17 cellular contexts compared by ENCODE assay signal in genomic region chr5:179268966-179269693, GRCh38.
DNase-seq lines count a peak whose midpoint lies in the region; ATAC-seq and TF ChIP-seq lines count a peak whose summit lies in the region.
"Had no signal": no experiment of that assay in that cellular context is flagged by ENCODE, and none has a peak within 500 bp of the region (broad histone marks: within the 10 kb centered on the region; RNA-seq: fewer than 3 reads in every experiment).

No MANE protein-coding gene starts in this region.

- dilution Hi-C loops in IMR-90 (cut with HindIII; ENCODE audit: low sequenced_read_pairs, unreplicated experiment), result no loop called here

- H3K4me3 Mint-ChIP-seq in glutamatergic neuron (ENCODE audit: unreplicated experiment), result peak overlapping the region; percentile 72
- H3K4me3 Mint-ChIP-seq: activated naive CD8-positive, alpha-beta T cell; naive thymus-derived CD4-positive, alpha-beta T cell had no signal

- no peaks in the 10 kb centered on the region for H4K20me1 ChIP-seq in IMR-90 (ENCODE audit: insufficient read depth, low read length)

- H3K27me3 ChIP-seq in ACC112 (ENCODE audit: insufficient read depth, low read length) (no peaks in the 10 kb centered on the region), IMR-90 (ENCODE audit: control insufficient read depth, insufficient read depth, low read length) (no peaks in the 10 kb centered on the region)
- H3K27me3 ChIP-seq: foreskin keratinocyte, tibial nerve had no signal

- H3K79me2 ChIP-seq in ACC112 (ENCODE audit: control insufficient read depth, insufficient read depth, low read length, unreplicated experiment), result peaks cover 49% of the 10 kb centered on the region

- peak overlapping the region; percentile 94 for H3K18ac ChIP-seq in IMR-90 (ENCODE audit: low read depth, low read length)

- H3K4me3 ChIP-seq in ACC112 (ENCODE audit: low read depth, low read length), result peak overlapping the region; percentile 39
- H3K4me3 ChIP-seq in IMR-90 (ENCODE audit: insufficient read depth, low read depth, low read length), result no peak overlapping the region
- H3K4me3 ChIP-seq: tibial nerve had no signal

- H2BK20ac ChIP-seq in IMR-90 (ENCODE audit: low read depth, low read length), result peak overlapping the region; percentile 86; the same call in 1 of the 2 replicates

- H3K9me3 ChIP-seq in IMR-90 (ENCODE audit: control insufficient read depth, insufficient read depth, low read length), result no peaks in the 10 kb centered on the region
- H3K9me3 ChIP-seq: tibial nerve had no signal

- H3K27ac ChIP-seq in ACC112 (ENCODE audit: low read depth, low read length), result peak overlapping the region; percentile 100
- H3K27ac ChIP-seq in IMR-90 (ENCODE audit: insufficient read depth, low read length), result peak overlapping the region; percentile 93
- H3K27ac ChIP-seq: foreskin keratinocyte had no signal

- H3K4me2 ChIP-seq in IMR-90 (ENCODE audit: low read depth, low read length), result no peak overlapping the region

- H3K9me1 ChIP-seq in IMR-90 (ENCODE audit: insufficient read depth, low read length), result peaks cover 63% of the 10 kb centered on the region

- peaks cover 8% of the 10 kb centered on the region; the same call in 1 of the 2 replicates for H3K36me3 ChIP-seq in ACC112 (ENCODE audit: insufficient read depth, low read length)
- H3K36me3 ChIP-seq in IMR-90 (ENCODE audit: control insufficient read depth, insufficient read depth, low read length), result peaks cover 6% of the 10 kb centered on the region; the same call in 1 of the 2 replicates
- H3K36me3 ChIP-seq: tibial nerve had no signal

- H4K5ac ChIP-seq in IMR-90 (ENCODE audit: low read depth, low read length), result peak overlapping the region; percentile 86

- peaks cover 4% of the 10 kb centered on the region for H3K36me3 Mint-ChIP-seq in glutamatergic neuron (ENCODE audit: unreplicated experiment)
- H3K36me3 Mint-ChIP-seq: activated naive CD8-positive, alpha-beta T cell; naive thymus-derived CD4-positive, alpha-beta T cell had no signal

- in situ Hi-C loops in IMR-90 (cut with MboI; ENCODE audit: low sequenced_read_pairs), result no loop called here

- peak overlapping the region; percentile 92; a peak in 2 of 4 replicates for H4K8ac ChIP-seq in IMR-90 (ENCODE audit: low read depth in 2 of 2, low read length in 2 of 2)

- peak overlapping the region; percentile 98 for H2AK5ac ChIP-seq in IMR-90 (ENCODE audit: low read depth, low read length)

- peak overlapping the region; percentile 81 for H2AK9ac ChIP-seq in IMR-90 (replicated peaks; ENCODE audit: low read depth, low read length, poor library complexity)

- CTCF ChIA-PET in IMR-90 (lab: Yijun Ruan, JAX), result no interaction called here

- peak overlapping the region; percentile 38 for H3K27ac Mint-ChIP-seq in glutamatergic neuron (ENCODE audit: unreplicated experiment)
- H3K27ac Mint-ChIP-seq: activated naive CD8-positive, alpha-beta T cell; naive thymus-derived CD4-positive, alpha-beta T cell had no signal

- H3K4me1 ChIP-seq in ACC112 (ENCODE audit: control insufficient read depth, insufficient read depth, low read length, unreplicated experiment), result peaks cover 86% of the 10 kb centered on the region
- peaks cover 72% of the 10 kb centered on the region for H3K4me1 ChIP-seq in IMR-90 (ENCODE audit: control insufficient read depth, insufficient read depth, low read length)
- H3K4me1 ChIP-seq: foreskin keratinocyte had no signal

- peak overlapping the region; percentile 94; the same call in 2 of the 3 replicates for H2BK15ac ChIP-seq in IMR-90 (ENCODE audit: low read depth, low read length)

- intact Hi-C loops in IMR-90 (cut with micrococcal nuclease) (loop anchor here (5.0 kb wide), 3 partner anchors 33 to 223 kb away; no protein-coding TSS in a partner anchor), posterior vena cava (cut with DNase I) (no loop called here)

- peak overlapping the region; percentile 100 for H3K4ac ChIP-seq in IMR-90 (ENCODE audit: low read depth, low read length)

- ATAC-seq in IMR-90 (ENCODE audit: low read depth), result no peak
- no peak for ATAC-seq in GM18517 (IDR thresholded peaks at IDR 0.05; ENCODE audit: unreplicated experiment)
- no peak for ATAC-seq in GM18511 (IDR thresholded peaks at IDR 0.05; ENCODE audit: unreplicated experiment)
- ATAC-seq: foreskin keratinocyte; left ventricle myocardium superior; naive thymus-derived CD4-positive, alpha-beta T cell had no signal

- peak overlapping the region; percentile 87 for H3K14ac ChIP-seq in IMR-90 (replicated peaks; ENCODE audit: low read depth, low read length)

- H3K56ac ChIP-seq in IMR-90 (ENCODE audit: extremely low read depth, insufficient read depth, low read length), result peak overlapping the region; percentile 4; the same call in 1 of the 2 replicates

- no peak for TF ChIP-seq RAD21 in IMR-90 (IDR thresholded peaks at IDR 0.05; ENCODE audit: low read length)

- H3K79me1 ChIP-seq in IMR-90 (ENCODE audit: low read depth in 1 of 2, low read length in 2 of 2), result peaks cover 37 to 91% of the 10 kb centered on the region in 2 experiments

- no peak overlapping the region for H2AFZ ChIP-seq in ACC112 (ENCODE audit: low read length, unreplicated experiment)
- H2AFZ ChIP-seq in IMR-90 (replicated peaks; ENCODE audit: low read length, poor library complexity), result peak overlapping the region; percentile 67

- TF ChIP-seq CTCF in IMR-90 (conservative IDR thresholded peaks at IDR 0.05; ENCODE audit: low read depth, low read length) (no peak), glutamatergic neuron (IDR thresholded peaks at IDR 0.05; ENCODE audit: partially characterized antibody, unreplicated experiment) (no peak)

- 94% methylated on average over 3 of the region's 12 CpGs; no CpG with 5 or more reads in 1 of the 2 experiments for WGBS in IMR-90 (ENCODE audit: extremely low coverage in 2 of 2, insufficient read length in 1 of 2), 2 experiments

- POLR2A ChIA-PET in IMR-90 (lab: Charles Lee; ENCODE audit: unreplicated experiment), result no interaction called here

- peak overlapping the region; percentile 37; the same call in 1 of the 2 replicates for H3K9ac ChIP-seq in IMR-90 (ENCODE audit: low read depth, low read length)

- BruUV-seq in IMR-90 (replicated peaks; lab: Mats Ljungman, UMichigan), result no TSS peak

- H3K27me3 Mint-ChIP-seq in glutamatergic neuron (ENCODE audit: unreplicated experiment), result peaks cover 2% of the 10 kb centered on the region
- H3K27me3 Mint-ChIP-seq: activated naive CD8-positive, alpha-beta T cell had no signal

- H4K91ac ChIP-seq in IMR-90 (ENCODE audit: insufficient read depth, low read depth, low read length), result peak overlapping the region; percentile 100

- H2BK5ac ChIP-seq in IMR-90 (ENCODE audit: low read depth, low read length, poor library complexity, severe bottlenecking), result peak overlapping the region; percentile 59

- peak overlapping the region; percentile 76; the same call in 1 of the 2 replicates for H3K23ac ChIP-seq in IMR-90 (ENCODE audit: low read depth, low read length)

- peaks cover 25% of the 10 kb centered on the region for H3K4me1 Mint-ChIP-seq in glutamatergic neuron (ENCODE audit: low read depth, unreplicated experiment)
- H3K4me1 Mint-ChIP-seq: naive thymus-derived CD4-positive, alpha-beta T cell had no signal

- H3K9me3 Mint-ChIP-seq in glutamatergic neuron (ENCODE audit: unreplicated experiment), result no peaks in the 10 kb centered on the region
- H3K9me3 Mint-ChIP-seq: naive thymus-derived CD4-positive, alpha-beta T cell had no signal

- no peak for TF ChIP-seq POLR2A in IMR-90 (IDR thresholded peaks at IDR 0.05; ENCODE audit: low read depth, low read length)

- H2BK120ac ChIP-seq in IMR-90 (ENCODE audit: low read depth, low read length), result peak overlapping the region; percentile 99

- no peak for DNase-seq in IMR-90
- DNase-seq in glutamatergic neuron, result no peak
- DNase-seq in posterior vena cava (ENCODE audit: low spot score), result peak; percentile 55
- DNase-seq in Kasumi-1 (lab: John Stamatoyannopoulos, UW), result no peak
- DNase-seq in medulla oblongata (ENCODE audit: extremely low spot score), result no peak
- DNase-seq: effector memory CD4-positive, alpha-beta T cell; foreskin keratinocyte; NCI-H1092; NCI-H2171; stimulated activated CD8-positive, alpha-beta memory T cell treated with anti-CD3 and anti-CD28 coated beads, Interleukin-4, amount 100 ng/mL, for 48 hours had no signal

TF ChIP-seq in IMR-90, 13 proteins besides CTCF, POLR2A, EP300 and RAD21:
- TF ChIP-seq CHD1 (IDR thresholded peaks at IDR 0.05; ENCODE audit: low read depth, low read length) (no peak), BHLHE40 (IDR thresholded peaks at IDR 0.05; ENCODE audit: low read depth, low read length) (no peak), RCOR1 (IDR thresholded peaks at IDR 0.05; ENCODE audit: insufficient replicate concordance, low read length) (no peak), MAFK (IDR thresholded peaks at IDR 0.05; ENCODE audit: low read depth, low read length) (no peak), NFE2L2 (IDR thresholded peaks at IDR 0.05; ENCODE audit: low read depth, low read length) (no peak), ELK1 (IDR thresholded peaks at IDR 0.05; ENCODE audit: borderline replicate concordance, low read depth, low read length) (no peak), USF2 (IDR thresholded peaks at IDR 0.05; ENCODE audit: low read depth, low read length) (no peak), CEBPB (IDR thresholded peaks at IDR 0.05; ENCODE audit: low read depth, low read length) (no peak), RFX5 (IDR thresholded peaks at IDR 0.05; ENCODE audit: low read depth, low read length) (no peak), MAZ (IDR thresholded peaks at IDR 0.05; ENCODE audit: borderline replicate concordance, low read depth, low read length) (no peak), MXI1 (IDR thresholded peaks at IDR 0.05; ENCODE audit: borderline replicate concordance, low read depth, low read length) (no peak), FOS (IDR thresholded peaks at IDR 0.05; ENCODE audit: low read depth, low read length) (no peak), SMC3 (IDR thresholded peaks at IDR 0.05; ENCODE audit: low read depth, low read length) (no peak)
